In the genomic region with DNA sequence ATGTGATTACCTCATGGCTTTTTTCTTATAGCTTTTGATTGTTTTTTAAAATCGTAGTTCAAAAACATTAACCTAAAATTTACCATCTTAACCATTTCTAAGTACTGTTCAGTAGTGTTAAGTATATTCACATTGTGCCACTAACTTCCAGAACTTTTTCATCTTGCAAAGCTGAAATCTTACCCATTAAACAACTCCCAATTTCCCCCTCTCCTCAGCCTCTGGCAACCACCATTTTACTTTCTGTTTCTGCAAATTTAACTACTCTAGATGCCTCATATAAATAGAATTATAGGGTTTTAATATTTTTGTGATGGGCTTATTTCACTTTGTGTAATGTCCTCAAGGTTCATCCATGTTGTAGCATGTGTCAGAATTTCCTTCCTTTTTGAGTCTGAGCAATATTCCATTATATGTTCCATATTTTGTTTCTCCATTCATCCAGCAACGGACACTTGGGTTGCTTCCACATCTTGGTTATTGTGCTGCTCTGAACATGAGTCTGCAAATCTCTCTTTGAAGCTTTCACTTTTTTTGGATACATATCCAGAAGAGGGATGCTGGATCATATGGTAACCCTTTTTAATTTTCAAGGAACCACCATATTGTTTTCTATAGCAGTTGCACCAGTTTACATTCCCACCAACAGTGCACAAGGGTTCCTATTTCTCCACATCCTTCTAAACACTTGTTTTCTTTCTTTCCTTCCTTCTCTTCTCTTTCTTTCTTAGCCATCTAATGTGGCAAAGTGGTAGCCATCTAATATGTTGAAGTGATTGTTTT, we compare ENCODE assay signal across 9 cellular contexts. TPM values are rescaled to one million over a fixed set of nuclear protein-coding genes. Genes with fewer than 3 reads are reported as not detected.
DNase-seq lines count a peak whose midpoint lies in the region; ATAC-seq and TF ChIP-seq lines count a peak whose summit lies in the region.
"Had no signal": no experiment of that assay in that cellular context is flagged by ENCODE, and none has a peak within 500 bp of the region (broad histone marks: within the 10 kb centered on the region; RNA-seq: fewer than 3 reads in every experiment).

No MANE protein-coding gene starts in this region.

- peak overlapping the region; percentile 89 for H3K4me3 Mint-ChIP-seq in Calu3 (ENCODE audit: low read depth, unreplicated experiment)
- peak overlapping the region; percentile 44 for H3K4me3 Mint-ChIP-seq in central memory CD8-positive, alpha-beta T cell

- H3K4me2 ChIP-seq in Loucy (ENCODE audit: low read depth, low read length, poor library complexity, severe bottlenecking) = peak overlapping the region; percentile 82

- no peaks in the 10 kb centered on the region for H3K27me3 ChIP-seq in Loucy (ENCODE audit: insufficient read depth, low read length, poor library complexity, severe bottlenecking)
- H3K27me3 ChIP-seq in neutrophil = no peaks in the 10 kb centered on the region
- H3K27me3 ChIP-seq in foreskin keratinocyte = no peaks in the 10 kb centered on the region

- no peaks in the 10 kb centered on the region for H3K27me3 Mint-ChIP-seq in Calu3 (ENCODE audit: unreplicated experiment)
- H3K27me3 Mint-ChIP-seq in central memory CD8-positive, alpha-beta T cell = no peaks in the 10 kb centered on the region

- H4K20me1 ChIP-seq in Loucy (ENCODE audit: insufficient read depth, low read length, poor library complexity, severe bottlenecking) = peaks cover 95% of the 10 kb centered on the region

- H3K36me3 Mint-ChIP-seq in Calu3 (ENCODE audit: insufficient read depth, unreplicated experiment) = peaks cover 63% of the 10 kb centered on the region
- H3K36me3 Mint-ChIP-seq in central memory CD8-positive, alpha-beta T cell (ENCODE audit: insufficient read depth) = peaks cover 13% of the 10 kb centered on the region

- ATAC-seq in central memory CD8-positive, alpha-beta T cell (replicated peaks; ENCODE audit: extremely low read depth, poor library complexity, severe bottlenecking) = no peak
- no peak for ATAC-seq in GM18907 (IDR thresholded peaks at IDR 0.05; ENCODE audit: unreplicated experiment)
- ATAC-seq in foreskin keratinocyte = no peak

- H3K9me3 ChIP-seq in Loucy (ENCODE audit: insufficient read depth, low read depth, low read length) (no peaks in the 10 kb centered on the region), neutrophil (no peaks in the 10 kb centered on the region)

- H3K4me1 Mint-ChIP-seq in Calu3 (ENCODE audit: low read depth, unreplicated experiment) = peaks cover 12% of the 10 kb centered on the region
- H3K4me1 Mint-ChIP-seq in central memory CD8-positive, alpha-beta T cell = peaks cover 65% of the 10 kb centered on the region

- no peaks in the 10 kb centered on the region for H3K9me3 Mint-ChIP-seq in Calu3 (ENCODE audit: low read depth, unreplicated experiment)
- H3K9me3 Mint-ChIP-seq in central memory CD8-positive, alpha-beta T cell = no peaks in the 10 kb centered on the region

- H3K9me2 ChIP-seq in Loucy (replicated peaks; ENCODE audit: low read depth, low read length) = no peaks in the 10 kb centered on the region

- H3K9ac ChIP-seq in Loucy (ENCODE audit: low read depth, low read length, poor library complexity, severe bottlenecking) = peak overlapping the region; percentile 89

- intact Hi-C loops in Calu3 (cut with micrococcal nuclease; ENCODE audit: unreplicated experiment) = no loop called here

- no peaks in the 10 kb centered on the region for H3F3A ChIP-seq in Loucy (ENCODE audit: low read depth)

- TF ChIP-seq CTCF in Calu3 (IDR thresholded peaks at IDR 0.05; ENCODE audit: unreplicated experiment) = no peak
- TF ChIP-seq CTCF in Loucy (conservative IDR thresholded peaks at IDR 0.05; ENCODE audit: low read length) = no peak
- TF ChIP-seq CTCF in neutrophil (IDR thresholded peaks at IDR 0.05) = no peak
- TF ChIP-seq CTCF in foreskin keratinocyte (conservative IDR thresholded peaks at IDR 0.05) = no peak

- no peak overlapping the region for H2AFZ ChIP-seq in Loucy (ENCODE audit: low read length)

- peaks cover 100% of the 10 kb centered on the region for H3K79me2 ChIP-seq in Loucy (ENCODE audit: insufficient read depth, low read length)

- no peak for DNase-seq in Calu3
- no peak for DNase-seq in central memory CD8-positive, alpha-beta T cell (ENCODE audit: low spot score in 2 of 2)
- no peak for DNase-seq in inferior parietal cortex (ENCODE audit: extremely low spot score)
- DNase-seq in foreskin keratinocyte = no peak
- DNase-seq: erythroblast, NCI-H187 treated with DMSO at 0.1 percent for 48 hours had no signal

- CTCF ChIA-PET in Calu3 (lab: Charles Lee) = interaction anchor here (1.2 kb wide), 1 partner anchor 139 kb away, joined by 3 read pairs; no protein-coding TSS in a partner anchor

- peaks cover 62% of the 10 kb centered on the region for H3K4me1 ChIP-seq in Loucy (ENCODE audit: insufficient read depth, low read length, poor library complexity, severe bottlenecking)
- H3K4me1 ChIP-seq in neutrophil (ENCODE audit: control insufficient read depth in 1 of 2, insufficient read depth in 1 of 2, low read depth in 1 of 2, low read length in 1 of 2) = peaks cover 72 to 82% of the 10 kb centered on the region in 2 experiments
- peaks cover 32% of the 10 kb centered on the region for H3K4me1 ChIP-seq in foreskin keratinocyte

- H3K4me3 ChIP-seq in Loucy (ENCODE audit: low read length, poor library complexity, severe bottlenecking) (peak overlapping the region; percentile 96), neutrophil (ENCODE audit: low read depth in 1 of 2, low read length in 1 of 2) (peak overlapping the region; percentile 30 to 90)

- BruUV-seq in Calu3 (replicated peaks; lab: Mats Ljungman, UMichigan) = no TSS peak

- H3K27ac Mint-ChIP-seq in Calu3 (ENCODE audit: unreplicated experiment) = peak overlapping the region; percentile 91
- H3K27ac Mint-ChIP-seq in central memory CD8-positive, alpha-beta T cell (ENCODE audit: low read depth) = peak overlapping the region; percentile 21

- no peaks in the 10 kb centered on the region for H3K36me3 ChIP-seq in Loucy (ENCODE audit: insufficient read depth, low read length)
- no peaks in the 10 kb centered on the region for H3K36me3 ChIP-seq in neutrophil

- peak overlapping the region; percentile 94 for H3K27ac ChIP-seq in neutrophil
- no peak overlapping the region for H3K27ac ChIP-seq in foreskin keratinocyte

RNA-seq across cellular contexts. Expression of gene HIF1A, which starts 5.0 kb away (rescaled TPM):
- total RNA-seq in Calu3 (2022) = 213 and 229 TPM in 2 replicates
- total RNA-seq in foreskin keratinocyte = 122 and 130 TPM in 2 replicates
- polyA plus RNA-seq in foreskin keratinocyte = 20.3 and 27.4 TPM in 2 replicates
